10 cellular contexts compared by ENCODE assay signal in the genomic region with DNA sequence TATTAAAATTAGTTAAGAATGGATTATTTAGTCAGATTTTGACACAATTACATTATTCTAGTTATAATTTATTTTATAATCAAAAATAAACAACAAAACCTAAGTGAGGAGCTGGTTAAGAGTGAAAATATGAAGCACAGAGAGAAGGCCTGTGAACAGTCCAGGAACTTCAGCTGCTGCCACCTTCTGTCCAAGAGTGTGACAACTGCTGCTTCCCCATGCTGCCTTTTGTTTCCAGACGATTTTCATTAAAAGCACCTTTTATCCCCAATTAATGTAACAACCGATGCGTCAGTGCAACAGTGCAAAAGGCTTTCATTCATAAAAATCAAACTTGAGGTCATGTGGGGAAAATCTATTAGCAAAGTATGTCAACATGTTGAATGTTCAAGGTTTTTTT.
DNase-seq lines count a peak whose midpoint lies in the region; ATAC-seq, FAIRE-seq and TF ChIP-seq lines count a peak whose summit lies in the region.
"Had no signal": no experiment of that assay in that cellular context is flagged by ENCODE, and none has a peak within 500 bp of the region (broad histone marks: within the 10 kb centered on the region; RNA-seq: fewer than 3 reads in every experiment).

No MANE protein-coding gene starts in this region.

- no peaks in the 10 kb centered on the region for H3K27me3 Mint-ChIP-seq in activated CD8-positive, alpha-beta memory T cell treated with anti-CD3 and anti-CD28 coated beads, Interleukin-2, amount 10 ng/mL, durations not matched to agents 7 days and 5 days
- H3K27me3 Mint-ChIP-seq: CD4-positive, CD25-positive, alpha-beta regulatory T cell had no signal

- no peak for FAIRE-seq in bronchial epithelial cell (lab: Jason Lieb, UNC)

- H3K36me3 ChIP-seq in MM.1S (replicated peaks; ENCODE audit: insufficient read depth, low read length) (no peaks in the 10 kb centered on the region), bronchial epithelial cell (ENCODE audit: control insufficient read depth, insufficient read depth, low read length) (no peaks in the 10 kb centered on the region), osteoblast (ENCODE audit: insufficient read depth, low read length) (no peaks in the 10 kb centered on the region)

- no peaks in the 10 kb centered on the region for H3K4me1 Mint-ChIP-seq in activated CD8-positive, alpha-beta memory T cell treated with anti-CD3 and anti-CD28 coated beads, Interleukin-2, amount 10 ng/mL, durations not matched to agents 7 days and 5 days
- H3K4me1 Mint-ChIP-seq: CD4-positive, CD25-positive, alpha-beta regulatory T cell had no signal

- no peak overlapping the region for H3K4me3 Mint-ChIP-seq in activated CD8-positive, alpha-beta memory T cell treated with anti-CD3 and anti-CD28 coated beads, Interleukin-2, amount 10 ng/mL, durations not matched to agents 7 days and 5 days
- H3K4me3 Mint-ChIP-seq: CD4-positive, CD25-positive, alpha-beta regulatory T cell had no signal

- H4K20me1 ChIP-seq in MM.1S (ENCODE audit: insufficient read depth, low read length), result no peaks in the 10 kb centered on the region
- no peaks in the 10 kb centered on the region for H4K20me1 ChIP-seq in osteoblast (ENCODE audit: insufficient read depth, low read length)

- H3K9me3 ChIP-seq in MM.1S (replicated peaks; ENCODE audit: insufficient read depth, low read length), result no peaks in the 10 kb centered on the region
- no peaks in the 10 kb centered on the region for H3K9me3 ChIP-seq in osteoblast (ENCODE audit: low read depth, low read length)

- no peak for ATAC-seq in activated CD8-positive, alpha-beta memory T cell treated with anti-CD3 and anti-CD28 coated beads, Interleukin-2, amount 10 ng/mL, durations not matched to agents 7 days and 5 days
- ATAC-seq in GM21390 (IDR thresholded peaks at IDR 0.05; ENCODE audit: unreplicated experiment), result no peak
- ATAC-seq: activated CD4-positive, CD25-positive, alpha-beta regulatory T cell treated with anti-CD3 and anti-CD28 coated beads, Interleukin-2, amount 50 U/mL, for 24 hours had no signal

- H2AFZ ChIP-seq in MM.1S (ENCODE audit: low read length), result no peak overlapping the region
- H2AFZ ChIP-seq in osteoblast (ENCODE audit: low read length), result no peak overlapping the region

- H3K27ac ChIP-seq in MM.1S (ENCODE audit: low read length) (no peak overlapping the region), osteoblast (ENCODE audit: low read depth, low read length) (no peak overlapping the region)

- H3K4me1 ChIP-seq in MM.1S (ENCODE audit: low read length), result no peaks in the 10 kb centered on the region
- H3K4me1 ChIP-seq in osteoblast (ENCODE audit: insufficient read depth, low read length), result no peaks in the 10 kb centered on the region

- no peak overlapping the region for H3K27ac Mint-ChIP-seq in activated CD8-positive, alpha-beta memory T cell treated with anti-CD3 and anti-CD28 coated beads, Interleukin-2, amount 10 ng/mL, durations not matched to agents 7 days and 5 days
- H3K27ac Mint-ChIP-seq: CD4-positive, CD25-positive, alpha-beta regulatory T cell had no signal

- DNase-seq in NCI-H2081 (lab: John Stamatoyannopoulos, UW) (peak; percentile 22 to 60), NCI-H2081 treated with DMSO at 0.1 percent for 48 hours (lab: John Stamatoyannopoulos, UW) (no peak), MM.1S (peak; percentile 33), bronchial epithelial cell (ENCODE audit: low read depth) (no peak), osteoblast (ENCODE audit: insufficient read length, low spot score, missing footprints) (no peak)
- no peak for DNase-seq in activated CD8-positive, alpha-beta memory T cell treated with anti-CD3 and anti-CD28 coated beads, Interleukin-2, amount 10 ng/mL, durations not matched to agents 7 days and 5 days
- no peak for DNase-seq in stimulated activated CD4-positive, alpha-beta T cell treated with anti-CD3 and anti-CD28 coated beads, Interleukin-15, amount 100 ng/mL, for 24 hours
- DNase-seq: CD4-positive, CD25-positive, alpha-beta regulatory T cell had no signal

- no peaks in the 10 kb centered on the region for H3K9me2 ChIP-seq in MM.1S (replicated peaks; ENCODE audit: insufficient read depth, low read length)

- H3K9ac ChIP-seq in MM.1S (ENCODE audit: low read length), result no peak overlapping the region

- no peaks in the 10 kb centered on the region for H3K27me3 ChIP-seq in MM.1S (replicated peaks; ENCODE audit: insufficient read depth, low read length)
- H3K27me3 ChIP-seq in bronchial epithelial cell (ENCODE audit: control insufficient read depth, insufficient read depth, low read length), result no peaks in the 10 kb centered on the region
- no peaks in the 10 kb centered on the region for H3K27me3 ChIP-seq in osteoblast (ENCODE audit: insufficient read depth, low read length)

- no peaks in the 10 kb centered on the region for H3K36me3 Mint-ChIP-seq in activated CD8-positive, alpha-beta memory T cell treated with anti-CD3 and anti-CD28 coated beads, Interleukin-2, amount 10 ng/mL, durations not matched to agents 7 days and 5 days
- H3K36me3 Mint-ChIP-seq: CD4-positive, CD25-positive, alpha-beta regulatory T cell had no signal

- no peaks in the 10 kb centered on the region for H3F3A ChIP-seq in MM.1S (ENCODE audit: insufficient read depth, low read length)

- CTCF ChIA-PET in activated CD8-positive, alpha-beta memory T cell treated with anti-CD3 and anti-CD28 coated beads, Interleukin-2, amount 10 ng/mL, durations not matched to agents 7 days and 5 days (lab: Charles Lee), result no interaction called here

- H3K9me3 Mint-ChIP-seq in activated CD8-positive, alpha-beta memory T cell treated with anti-CD3 and anti-CD28 coated beads, Interleukin-2, amount 10 ng/mL, durations not matched to agents 7 days and 5 days (ENCODE audit: low read depth), result peaks cover 3% of the 10 kb centered on the region

- H3K79me2 ChIP-seq in MM.1S (ENCODE audit: low read length), result no peaks in the 10 kb centered on the region
- H3K79me2 ChIP-seq in osteoblast (ENCODE audit: insufficient read depth, low read length), result no peaks in the 10 kb centered on the region

- H3K4me3 ChIP-seq in MM.1S (ENCODE audit: low read length), result no peak overlapping the region
- no peak overlapping the region for H3K4me3 ChIP-seq in bronchial epithelial cell (ENCODE audit: low read depth, low read length)
- no peak overlapping the region for H3K4me3 ChIP-seq in osteoblast (ENCODE audit: insufficient read depth, low read length)

- TF ChIP-seq CTCF in MM.1S (IDR thresholded peaks at IDR 0.05; ENCODE audit: low read length) (peak; percentile 44), bronchial epithelial cell (IDR thresholded peaks at IDR 0.05; ENCODE audit: insufficient read depth, low read length, severe bottlenecking) (peak; percentile 15), osteoblast (IDR thresholded peaks at IDR 0.05; ENCODE audit: extremely low read depth, low read depth, low read length) (peak; percentile 40)

- H3K4me2 ChIP-seq in MM.1S (ENCODE audit: low read depth, low read length) (no peak overlapping the region), osteoblast (ENCODE audit: insufficient read depth, low read length) (no peak overlapping the region)

Comparison
In these comparisons a context has a peak if more than half of its experiments do, and no peak if none do; other contexts are left out.
1. DNase-seq: peak in NCI-H2081 (2 of 2) and MM.1S (single experiment); none in NCI-H2081 treated with DMSO at 0.1 percent for 48 hours (single experiment), bronchial epithelial cell (single experiment), osteoblast (single experiment), activated CD8-positive, alpha-beta memory T cell treated with anti-CD3 and anti-CD28 coated beads, Interleukin-2, amount 10 ng/mL, durations not matched to agents 7 days and 5 days (single experiment) and stimulated activated CD4-positive, alpha-beta T cell treated with anti-CD3 and anti-CD28 coated beads, Interleukin-15, amount 100 ng/mL, for 24 hours (single experiment).
2. Peak in every context shown above with its lines, with median percentiles within 50 percentile points of each other: CTCF ChIP-seq.